In the genomic region with DNA sequence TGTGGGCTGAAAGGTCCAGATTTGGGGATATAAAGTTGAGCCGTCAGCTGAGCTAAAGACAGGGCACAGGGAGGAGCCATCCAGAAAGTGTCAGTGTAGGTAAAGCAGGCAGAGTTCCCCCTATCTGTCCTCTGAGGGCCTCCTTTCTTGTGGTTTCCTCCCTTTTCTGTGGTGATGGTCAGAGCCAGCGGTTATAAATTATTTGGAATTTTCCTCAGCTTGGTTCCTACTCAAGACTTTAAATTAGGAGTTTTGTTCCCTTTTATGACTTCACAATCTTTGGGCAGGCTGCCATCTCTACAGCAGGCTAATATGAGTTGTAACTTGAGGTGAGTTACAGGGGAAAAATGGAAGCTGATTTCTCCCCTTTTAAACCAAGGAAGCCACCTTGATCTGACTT, we compare ENCODE assay signal across 11 cellular contexts. TPM values are rescaled to one million over a fixed set of nuclear protein-coding genes. Genes with fewer than 3 reads are reported as not detected.
A peak's percentile ranks its signal among the peaks of the same experiment; 100 is the strongest.
DNase-seq lines count a peak whose midpoint lies in the region; ATAC-seq and TF ChIP-seq lines count a peak whose summit lies in the region.
"Had no signal": no experiment of that assay in that cellular context is flagged by ENCODE, and none has a peak within 500 bp of the region (broad histone marks: within the 10 kb centered on the region; RNA-seq: fewer than 3 reads in every experiment).

No MANE protein-coding gene starts in this region.

- ATAC-seq in PC-3: peak; percentile 5; the same call in 1 of the 2 replicates
- ATAC-seq in naive thymus-derived CD8-positive, alpha-beta T cell: no peak
- no peak for ATAC-seq in GM21528 (IDR thresholded peaks at IDR 0.05; ENCODE audit: low FRiP score, unreplicated experiment)

- H3K9ac ChIP-seq in PC-3 (ENCODE audit: low read length): no peak overlapping the region

- no peak overlapping the region for H3K4me2 ChIP-seq in PC-3 (ENCODE audit: low read length)

- no peak for TF ChIP-seq EP300 in ovary (IDR thresholded peaks at IDR 0.05)

- no peak overlapping the region for H3K27ac ChIP-seq in PC-3 (ENCODE audit: low read length)
- H3K27ac ChIP-seq in ovary: peak overlapping the region in 1 of 2 donors; percentile 12

- intact Hi-C loops in PC-3 (cut with micrococcal nuclease): no loop called here
- intact Hi-C loops in ovary (cut with DNase I): loop anchor here in 1 of 4 donors (10.0 kb wide), 1 partner anchor 49 kb away; no protein-coding TSS in a partner anchor

- H3K4me3 Mint-ChIP-seq in naive thymus-derived CD8-positive, alpha-beta T cell: no peak overlapping the region

- peak overlapping the region in 4 of 10 donors; percentile 49 to 92 (median 62) for H3K27ac Mint-ChIP-seq in naive thymus-derived CD8-positive, alpha-beta T cell

- H3K4me1 Mint-ChIP-seq in naive thymus-derived CD8-positive, alpha-beta T cell: peaks cover 30 to 74% (median 43%) of the 10 kb centered on the region in 4 donors

- no peaks in the 10 kb centered on the region for H3K9me3 ChIP-seq in PC-3 (ENCODE audit: low read length)
- H3K9me3 ChIP-seq in ovary: no peaks in the 10 kb centered on the region

- peaks cover 100% of the 10 kb centered on the region for H3K79me2 ChIP-seq in PC-3 (ENCODE audit: low read length)

- no peaks in the 10 kb centered on the region for H3F3A ChIP-seq in PC-3 (ENCODE audit: low read length, unreplicated experiment)

- H3K4me3 ChIP-seq in PC-3 (ENCODE audit: low read length) (no peak overlapping the region), ovary (no peak overlapping the region)

- peaks cover 0 to 7% (median 1%) of the 10 kb centered on the region in 3 donors for H3K36me3 Mint-ChIP-seq in naive thymus-derived CD8-positive, alpha-beta T cell

- no peaks in the 10 kb centered on the region for H3K9me2 ChIP-seq in PC-3 (replicated peaks; ENCODE audit: low read length)

- H2AFZ ChIP-seq in PC-3 (ENCODE audit: low read length): no peak overlapping the region

- POLR2A ChIA-PET in PC-3 (lab: Charles Lee; ENCODE audit: unreplicated experiment): no interaction called here
- POLR2A ChIA-PET in naive thymus-derived CD8-positive, alpha-beta T cell (lab: Charles Lee): no interaction called here

- no peak for TF ChIP-seq CTCF in PC-3 (conservative IDR thresholded peaks at IDR 0.05; ENCODE audit: low read depth, low read length)
- no peak for TF ChIP-seq CTCF in ovary (IDR thresholded peaks at IDR 0.05)

- H3K36me3 ChIP-seq in PC-3 (ENCODE audit: low read depth, low read length): peaks cover 5% of the 10 kb centered on the region
- no peaks in the 10 kb centered on the region for H3K36me3 ChIP-seq in ovary

- H3K9me3 Mint-ChIP-seq in naive thymus-derived CD8-positive, alpha-beta T cell: no peaks in the 10 kb centered on the region

- WGBS in ovary, 3 donors: 28 to 66% (median 44%) methylated on average over 2 of the region's 2 CpGs

- H3K27me3 Mint-ChIP-seq in naive thymus-derived CD8-positive, alpha-beta T cell: no peaks in the 10 kb centered on the region

- H4K20me1 ChIP-seq in PC-3 (ENCODE audit: low read length): peaks cover 76% of the 10 kb centered on the region

- TF ChIP-seq POLR2A in ovary (IDR thresholded peaks at IDR 0.05): no peak

- no TSS peak for BruUV-seq in PC-3 (replicated peaks; lab: Mats Ljungman, UMichigan)

- peaks cover 63% of the 10 kb centered on the region for H3K4me1 ChIP-seq in PC-3 (ENCODE audit: insufficient read depth, low read length)
- peaks cover 13% of the 10 kb centered on the region for H3K4me1 ChIP-seq in ovary (ENCODE audit: insufficient read depth)

- CTCF ChIA-PET in PC-3 (lab: Charles Lee): no interaction called here

- peak; percentile 70 for DNase-seq in ELR (ENCODE audit: low read depth)
- DNase-seq in PC-3: peak; percentile 55
- DNase-seq in dedifferentiated amniotic fluid mesenchymal stem cell (ENCODE audit: extremely low spot score): peak; percentile 56
- peak in 3 of 5 donors; percentile 63 to 78 (median 71) for DNase-seq in ovary
- no peak for DNase-seq in naive thymus-derived CD8-positive, alpha-beta T cell
- no peak for DNase-seq in D341Med (ENCODE audit: low spot score)
- DNase-seq in activated effector memory CD4-positive, alpha-beta T cell treated with Interleukin-2 at 50 U/mL for 16 hours: no peak
- DNase-seq: DMS53; effector memory CD4-positive, alpha-beta T cell; midbrain had no signal

- H3K27me3 ChIP-seq in PC-3 (ENCODE audit: low read length) (no peaks in the 10 kb centered on the region), ovary (no peaks in the 10 kb centered on the region)

RNA-seq across cellular contexts. Expression of gene FLNB, which starts 55.2 kb away (rescaled TPM):
- 505 and 546 TPM in 2 replicates for total RNA-seq in PC-3 (2014; rRNA removed)
- total RNA-seq in ovary: 100 to 1,000 TPM in 5 of 7 donors, 10 to 100 TPM in 2; 51.9 to 141 (median 126) TPM
- polyA plus RNA-seq in ovary: 100 to 1,000 TPM in 1 of 2 donors, 10 to 100 TPM in 1; 78.6 to 190 TPM
- 10 to 100 TPM; 75.2 to 76.7 TPM for total RNA-seq in naive thymus-derived CD8-positive, alpha-beta T cell
- polyA plus RNA-seq in naive thymus-derived CD8-positive, alpha-beta T cell: 10 to 100 TPM; 11.8 to 32.2 (median 24.4) TPM

Comparison
In these comparisons a context has a peak if more than half of its experiments do, and no peak if none do; other contexts are left out.
1. DNase-seq: peak in ELR (single experiment), PC-3 (single experiment), dedifferentiated amniotic fluid mesenchymal stem cell (single experiment) and ovary (3 of 5); none in naive thymus-derived CD8-positive, alpha-beta T cell (0 of 10), D341Med (single experiment) and activated effector memory CD4-positive, alpha-beta T cell treated with Interleukin-2 at 50 U/mL for 16 hours (single experiment).